ENCODE assay signal across 1 cellular context in genomic region chr4:39406763-39407583, GRCh38.
TF ChIP-seq lines count a peak whose summit lies in the region.

Gene KLB (plus strand): TSS chr4:39406930. CDS start chr4:39406950, 20 bp downstream.

TF ChIP-seq in HepG2, 621 proteins besides CTCF, POLR2A, EP300 and RAD21 (continued from another document and continues in another):
- TF ChIP-seq, protein P1, sequence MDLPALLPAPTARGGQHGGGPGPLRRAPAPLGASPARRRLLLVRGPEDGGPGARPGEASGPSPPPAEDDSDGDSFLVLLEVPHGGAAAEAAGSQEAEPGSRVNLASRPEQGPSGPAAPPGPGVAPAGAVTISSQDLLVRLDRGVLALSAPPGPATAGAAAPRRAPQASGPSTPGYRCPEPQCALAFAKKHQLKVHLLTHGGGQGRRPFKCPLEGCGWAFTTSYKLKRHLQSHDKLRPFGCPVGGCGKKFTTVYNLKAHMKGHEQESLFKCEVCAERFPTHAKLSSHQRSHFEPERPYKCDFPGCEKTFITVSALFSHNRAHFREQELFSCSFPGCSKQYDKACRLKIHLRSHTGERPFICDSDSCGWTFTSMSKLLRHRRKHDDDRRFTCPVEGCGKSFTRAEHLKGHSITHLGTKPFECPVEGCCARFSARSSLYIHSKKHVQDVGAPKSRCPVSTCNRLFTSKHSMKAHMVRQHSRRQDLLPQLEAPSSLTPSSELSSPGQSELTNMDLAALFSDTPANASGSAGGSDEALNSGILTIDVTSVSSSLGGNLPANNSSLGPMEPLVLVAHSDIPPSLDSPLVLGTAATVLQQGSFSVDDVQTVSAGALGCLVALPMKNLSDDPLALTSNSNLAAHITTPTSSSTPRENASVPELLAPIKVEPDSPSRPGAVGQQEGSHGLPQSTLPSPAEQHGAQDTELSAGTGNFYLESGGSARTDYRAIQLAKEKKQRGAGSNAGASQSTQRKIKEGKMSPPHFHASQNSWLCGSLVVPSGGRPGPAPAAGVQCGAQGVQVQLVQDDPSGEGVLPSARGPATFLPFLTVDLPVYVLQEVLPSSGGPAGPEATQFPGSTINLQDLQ (CRISPR knock-in tag; IDR thresholded peaks at IDR 0.05): no peak
- no peak for TF ChIP-seq ZNF564 (CRISPR knock-in tag; IDR thresholded peaks at IDR 0.05)
- TF ChIP-seq ZMAT3 (CRISPR knock-in tag; conservative IDR thresholded peaks at IDR 0.05): 0 out of 2 replicates have a peak, but pooled peaks have one; percentile 32
- no peak for TF ChIP-seq SCMH1 (CRISPR knock-in tag; IDR thresholded peaks at IDR 0.05; ENCODE audit: borderline replicate concordance)
- TF ChIP-seq, protein P2, sequence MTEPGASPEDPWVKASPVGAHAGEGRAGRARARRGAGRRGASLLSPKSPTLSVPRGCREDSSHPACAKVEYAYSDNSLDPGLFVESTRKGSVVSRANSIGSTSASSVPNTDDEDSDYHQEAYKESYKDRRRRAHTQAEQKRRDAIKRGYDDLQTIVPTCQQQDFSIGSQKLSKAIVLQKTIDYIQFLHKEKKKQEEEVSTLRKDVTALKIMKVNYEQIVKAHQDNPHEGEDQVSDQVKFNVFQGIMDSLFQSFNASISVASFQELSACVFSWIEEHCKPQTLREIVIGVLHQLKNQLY (CRISPR knock-in tag; IDR thresholded peaks at IDR 0.05): no peak
- no peak for TF ChIP-seq ZNF740 (CRISPR knock-in tag; IDR thresholded peaks at IDR 0.05)
- no peak for TF ChIP-seq ZNF704 (CRISPR knock-in tag; IDR thresholded peaks at IDR 0.05; ENCODE audit: borderline replicate concordance)
- no peak; the same call in 1 of the 2 replicates for TF ChIP-seq XBP1 (CRISPR knock-in tag; IDR thresholded peaks at IDR 0.05)
- TF ChIP-seq ZNF503 (CRISPR knock-in tag; IDR thresholded peaks at IDR 0.05): peak; percentile 40; the same call in 1 of the 2 replicates
- TF ChIP-seq ZNF678 (CRISPR knock-in tag; IDR thresholded peaks at IDR 0.05): no peak
- TF ChIP-seq, protein P3, sequence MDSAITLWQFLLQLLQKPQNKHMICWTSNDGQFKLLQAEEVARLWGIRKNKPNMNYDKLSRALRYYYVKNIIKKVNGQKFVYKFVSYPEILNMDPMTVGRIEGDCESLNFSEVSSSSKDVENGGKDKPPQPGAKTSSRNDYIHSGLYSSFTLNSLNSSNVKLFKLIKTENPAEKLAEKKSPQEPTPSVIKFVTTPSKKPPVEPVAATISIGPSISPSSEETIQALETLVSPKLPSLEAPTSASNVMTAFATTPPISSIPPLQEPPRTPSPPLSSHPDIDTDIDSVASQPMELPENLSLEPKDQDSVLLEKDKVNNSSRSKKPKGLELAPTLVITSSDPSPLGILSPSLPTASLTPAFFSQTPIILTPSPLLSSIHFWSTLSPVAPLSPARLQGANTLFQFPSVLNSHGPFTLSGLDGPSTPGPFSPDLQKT (CRISPR knock-in tag; IDR thresholded peaks at IDR 0.05; ENCODE audit: borderline replicate concordance): no peak
- TF ChIP-seq, protein P4, sequence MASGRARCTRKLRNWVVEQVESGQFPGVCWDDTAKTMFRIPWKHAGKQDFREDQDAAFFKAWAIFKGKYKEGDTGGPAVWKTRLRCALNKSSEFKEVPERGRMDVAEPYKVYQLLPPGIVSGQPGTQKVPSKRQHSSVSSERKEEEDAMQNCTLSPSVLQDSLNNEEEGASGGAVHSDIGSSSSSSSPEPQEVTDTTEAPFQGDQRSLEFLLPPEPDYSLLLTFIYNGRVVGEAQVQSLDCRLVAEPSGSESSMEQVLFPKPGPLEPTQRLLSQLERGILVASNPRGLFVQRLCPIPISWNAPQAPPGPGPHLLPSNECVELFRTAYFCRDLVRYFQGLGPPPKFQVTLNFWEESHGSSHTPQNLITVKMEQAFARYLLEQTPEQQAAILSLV (CRISPR knock-in tag; IDR thresholded peaks at IDR 0.05; ENCODE audit: borderline replicate concordance): no peak
- no peak for TF ChIP-seq ZNF367 (CRISPR knock-in tag; IDR thresholded peaks at IDR 0.05; ENCODE audit: borderline replicate concordance)
- TF ChIP-seq ZIK1 (CRISPR knock-in tag; IDR thresholded peaks at IDR 0.05; ENCODE audit: borderline replicate concordance, low read depth): no peak
- no peak for TF ChIP-seq ARNT (IDR thresholded peaks at IDR 0.05)
- no peak for TF ChIP-seq ZNF407 (CRISPR knock-in tag; IDR thresholded peaks at IDR 0.05; ENCODE audit: not compliant biosample characterization)
- TF ChIP-seq ZFYVE20 (CRISPR knock-in tag; IDR thresholded peaks at IDR 0.05; ENCODE audit: borderline replicate concordance, low read depth): no peak
- TF ChIP-seq, protein P5, sequence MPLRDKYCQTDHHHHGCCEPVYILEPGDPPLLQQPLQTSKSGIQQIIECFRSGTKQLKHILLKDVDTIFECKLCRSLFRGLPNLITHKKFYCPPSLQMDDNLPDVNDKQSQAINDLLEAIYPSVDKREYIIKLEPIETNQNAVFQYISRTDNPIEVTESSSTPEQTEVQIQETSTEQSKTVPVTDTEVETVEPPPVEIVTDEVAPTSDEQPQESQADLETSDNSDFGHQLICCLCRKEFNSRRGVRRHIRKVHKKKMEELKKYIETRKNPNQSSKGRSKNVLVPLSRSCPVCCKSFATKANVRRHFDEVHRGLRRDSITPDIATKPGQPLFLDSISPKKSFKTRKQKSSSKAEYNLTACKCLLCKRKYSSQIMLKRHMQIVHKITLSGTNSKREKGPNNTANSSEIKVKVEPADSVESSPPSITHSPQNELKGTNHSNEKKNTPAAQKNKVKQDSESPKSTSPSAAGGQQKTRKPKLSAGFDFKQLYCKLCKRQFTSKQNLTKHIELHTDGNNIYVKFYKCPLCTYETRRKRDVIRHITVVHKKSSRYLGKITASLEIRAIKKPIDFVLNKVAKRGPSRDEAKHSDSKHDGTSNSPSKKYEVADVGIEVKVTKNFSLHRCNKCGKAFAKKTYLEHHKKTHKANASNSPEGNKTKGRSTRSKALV (CRISPR knock-in tag; IDR thresholded peaks at IDR 0.05): no peak
- TF ChIP-seq ZNF230 (CRISPR knock-in tag; IDR thresholded peaks at IDR 0.05): no peak
- TF ChIP-seq ZNF737 (CRISPR knock-in tag; IDR thresholded peaks at IDR 0.05; ENCODE audit: borderline replicate concordance): no peak
- no peak for TF ChIP-seq ZNF674 (CRISPR knock-in tag; IDR thresholded peaks at IDR 0.05; ENCODE audit: low read depth)
- TF ChIP-seq, protein P6, sequence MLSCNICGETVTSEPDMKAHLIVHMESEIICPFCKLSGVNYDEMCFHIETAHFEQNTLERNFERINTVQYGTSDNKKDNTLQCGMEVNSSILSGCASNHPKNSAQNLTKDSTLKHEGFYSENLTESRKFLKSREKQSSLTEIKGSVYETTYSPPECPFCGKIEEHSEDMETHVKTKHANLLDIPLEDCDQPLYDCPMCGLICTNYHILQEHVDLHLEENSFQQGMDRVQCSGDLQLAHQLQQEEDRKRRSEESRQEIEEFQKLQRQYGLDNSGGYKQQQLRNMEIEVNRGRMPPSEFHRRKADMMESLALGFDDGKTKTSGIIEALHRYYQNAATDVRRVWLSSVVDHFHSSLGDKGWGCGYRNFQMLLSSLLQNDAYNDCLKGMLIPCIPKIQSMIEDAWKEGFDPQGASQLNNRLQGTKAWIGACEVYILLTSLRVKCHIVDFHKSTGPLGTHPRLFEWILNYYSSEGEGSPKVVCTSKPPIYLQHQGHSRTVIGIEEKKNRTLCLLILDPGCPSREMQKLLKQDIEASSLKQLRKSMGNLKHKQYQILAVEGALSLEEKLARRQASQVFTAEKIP (CRISPR knock-in tag; IDR thresholded peaks at IDR 0.05; ENCODE audit: borderline replicate concordance): no peak
- TF ChIP-seq ZNF264 (CRISPR knock-in tag; IDR thresholded peaks at IDR 0.05): 0 out of 2 replicates have a peak, but pooled peaks have one; percentile 51
- TF ChIP-seq, protein P7, sequence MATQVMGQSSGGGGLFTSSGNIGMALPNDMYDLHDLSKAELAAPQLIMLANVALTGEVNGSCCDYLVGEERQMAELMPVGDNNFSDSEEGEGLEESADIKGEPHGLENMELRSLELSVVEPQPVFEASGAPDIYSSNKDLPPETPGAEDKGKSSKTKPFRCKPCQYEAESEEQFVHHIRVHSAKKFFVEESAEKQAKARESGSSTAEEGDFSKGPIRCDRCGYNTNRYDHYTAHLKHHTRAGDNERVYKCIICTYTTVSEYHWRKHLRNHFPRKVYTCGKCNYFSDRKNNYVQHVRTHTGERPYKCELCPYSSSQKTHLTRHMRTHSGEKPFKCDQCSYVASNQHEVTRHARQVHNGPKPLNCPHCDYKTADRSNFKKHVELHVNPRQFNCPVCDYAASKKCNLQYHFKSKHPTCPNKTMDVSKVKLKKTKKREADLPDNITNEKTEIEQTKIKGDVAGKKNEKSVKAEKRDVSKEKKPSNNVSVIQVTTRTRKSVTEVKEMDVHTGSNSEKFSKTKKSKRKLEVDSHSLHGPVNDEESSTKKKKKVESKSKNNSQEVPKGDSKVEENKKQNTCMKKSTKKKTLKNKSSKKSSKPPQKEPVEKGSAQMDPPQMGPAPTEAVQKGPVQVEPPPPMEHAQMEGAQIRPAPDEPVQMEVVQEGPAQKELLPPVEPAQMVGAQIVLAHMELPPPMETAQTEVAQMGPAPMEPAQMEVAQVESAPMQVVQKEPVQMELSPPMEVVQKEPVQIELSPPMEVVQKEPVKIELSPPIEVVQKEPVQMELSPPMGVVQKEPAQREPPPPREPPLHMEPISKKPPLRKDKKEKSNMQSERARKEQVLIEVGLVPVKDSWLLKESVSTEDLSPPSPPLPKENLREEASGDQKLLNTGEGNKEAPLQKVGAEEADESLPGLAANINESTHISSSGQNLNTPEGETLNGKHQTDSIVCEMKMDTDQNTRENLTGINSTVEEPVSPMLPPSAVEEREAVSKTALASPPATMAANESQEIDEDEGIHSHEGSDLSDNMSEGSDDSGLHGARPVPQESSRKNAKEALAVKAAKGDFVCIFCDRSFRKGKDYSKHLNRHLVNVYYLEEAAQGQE (IDR thresholded peaks at IDR 0.05; ENCODE audit: borderline replicate concordance in 1 of 2, low read depth in 1 of 2, low read length in 2 of 2): peak in 1 of 2 experiments; percentile 84; a peak in 2 of 4 replicates
- TF ChIP-seq ZNF496 (CRISPR knock-in tag; IDR thresholded peaks at IDR 0.05; ENCODE audit: insufficient replicate concordance): no peak
- TF ChIP-seq ZNF660 (CRISPR knock-in tag; IDR thresholded peaks at IDR 0.05; ENCODE audit: borderline replicate concordance, low read depth): no peak
